29 cellular contexts compared by ENCODE assay signal in the genomic region with DNA sequence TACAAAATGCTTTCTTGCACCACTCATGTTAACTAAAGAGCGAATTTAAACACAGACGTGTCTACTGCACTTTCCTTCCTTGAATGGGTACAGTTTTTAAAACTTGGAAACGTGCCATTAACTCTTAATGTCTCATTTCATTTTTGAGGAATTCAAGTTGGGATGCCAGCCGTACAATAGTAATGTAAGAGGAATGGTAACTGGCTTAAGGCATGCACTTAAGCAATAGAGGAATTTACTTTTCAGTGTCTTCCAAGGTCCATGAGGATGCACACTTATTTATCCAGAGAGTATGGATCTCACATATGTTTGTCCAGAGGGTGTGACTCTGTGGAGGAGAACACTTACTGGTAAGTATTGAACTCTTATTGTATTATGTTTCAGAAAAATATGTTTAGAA. TPM values are rescaled to one million over a fixed set of nuclear protein-coding genes. Genes with fewer than 3 reads are reported as not detected.
DNase-seq lines count a peak whose midpoint lies in the region; ATAC-seq and TF ChIP-seq lines count a peak whose summit lies in the region.
"Had no signal": no experiment of that assay in that cellular context is flagged by ENCODE, and none has a peak within 500 bp of the region (broad histone marks: within the 10 kb centered on the region; RNA-seq: fewer than 3 reads in every experiment).

No MANE protein-coding gene starts in this region.

- H3K36me3 Mint-ChIP-seq in activated CD8-positive, alpha-beta T cell treated with anti-CD3 and anti-CD28 coated beads, Interleukin-2, amount 10 ng/mL, durations not matched to agents 7 days and 5 days (ENCODE audit: low read depth), result no peaks in the 10 kb centered on the region
- H3K36me3 Mint-ChIP-seq: activated naive CD4-positive, alpha-beta T cell treated with anti-CD3 and anti-CD28 coated beads, Interleukin-2, amount 50 U/mL, for 72 hours; CD4-positive, alpha-beta memory T cell; WTC11 had no signal

- TF ChIP-seq CTCF in AG04449 (IDR thresholded peaks at IDR 0.05; ENCODE audit: insufficient read depth, low read length, missing control alignments) (no peak), right lobe of liver (IDR thresholded peaks at IDR 0.05) (no peak)

- peaks cover 17% of the 10 kb centered on the region for H3K9me3 ChIP-seq in adipocyte (ENCODE audit: control insufficient read depth, low read length)
- H3K9me3 ChIP-seq in right lobe of liver, result no peaks in the 10 kb centered on the region
- H3K9me3 ChIP-seq: vagina had no signal

- H3K36me3 ChIP-seq in adipocyte (ENCODE audit: control insufficient read depth, insufficient read depth, low read length, severe bottlenecking) (no peaks in the 10 kb centered on the region), right lobe of liver (no peaks in the 10 kb centered on the region)
- H3K36me3 ChIP-seq: thoracic aorta, vagina had no signal

- H3K4me3 Mint-ChIP-seq in activated CD8-positive, alpha-beta T cell treated with anti-CD3 and anti-CD28 coated beads, Interleukin-2, amount 10 ng/mL, durations not matched to agents 7 days and 5 days, result no peak overlapping the region
- H3K4me3 Mint-ChIP-seq: activated T-helper 17 cell treated with anti-CD3 and anti-CD28 coated beads, Interleukin-2, amount 50 U/mL, for 72 hours; CD4-positive, alpha-beta memory T cell; H9; neural crest cell; WTC11 had no signal

- TF ChIP-seq POLR2A in right lobe of liver (IDR thresholded peaks at IDR 0.05), result no peak

- CTCF ChIA-PET in AG04449 (lab: Yijun Ruan, JAX), result no interaction called here
- CTCF ChIA-PET in activated CD8-positive, alpha-beta T cell treated with anti-CD3 and anti-CD28 coated beads, Interleukin-2, amount 10 ng/mL, durations not matched to agents 7 days and 5 days (lab: Charles Lee), result no interaction called here

- peak overlapping the region; percentile 2 for H3K9ac ChIP-seq in adipocyte (ENCODE audit: low read length)

- no peak overlapping the region for H3K4me3 ChIP-seq in AG04449 (ENCODE audit: low read depth, low read length)
- H3K4me3 ChIP-seq in adipocyte (ENCODE audit: low read length), result peak overlapping the region; percentile 42
- H3K4me3 ChIP-seq in right lobe of liver, result no peak overlapping the region
- H3K4me3 ChIP-seq: lung, thoracic aorta, vagina had no signal

- 52% methylated on average over 4 of the region's 4 CpGs for WGBS in right lobe of liver (ENCODE audit: insufficient coverage, low coverage, low lambda C conversion rate, missing lambda C conversion rate)

- ATAC-seq in activated CD8-positive, alpha-beta T cell treated with anti-CD3 and anti-CD28 coated beads, Interleukin-2, amount 10 ng/mL, durations not matched to agents 7 days and 5 days, result no peak
- ATAC-seq in right lobe of liver, result no peak
- no peak for ATAC-seq in HG03460 (IDR thresholded peaks at IDR 0.05; ENCODE audit: unreplicated experiment)
- ATAC-seq: activated naive CD4-positive, alpha-beta T cell treated with anti-CD3 and anti-CD28 coated beads, Interleukin-2, amount 50 U/mL, for 72 hours; activated T-helper 17 cell treated with anti-CD3 and anti-CD28 coated beads, Interleukin-2, amount 50 U/mL, for 72 hours; sciatic nerve; WTC11 had no signal

- H3K9me3 Mint-ChIP-seq in activated CD8-positive, alpha-beta T cell treated with anti-CD3 and anti-CD28 coated beads, Interleukin-2, amount 10 ng/mL, durations not matched to agents 7 days and 5 days (ENCODE audit: insufficient read depth), result peaks cover 2% of the 10 kb centered on the region
- H3K9me3 Mint-ChIP-seq: activated naive CD4-positive, alpha-beta T cell treated with anti-CD3 and anti-CD28 coated beads, Interleukin-2, amount 50 U/mL, for 72 hours; activated T-helper 17 cell treated with anti-CD3 and anti-CD28 coated beads, Interleukin-2, amount 50 U/mL, for 72 hours; H9; WTC11 had no signal

- peaks cover 12% of the 10 kb centered on the region for H3K27me3 Mint-ChIP-seq in activated CD8-positive, alpha-beta T cell treated with anti-CD3 and anti-CD28 coated beads, Interleukin-2, amount 10 ng/mL, durations not matched to agents 7 days and 5 days (ENCODE audit: low read depth)

- POLR2A ChIA-PET in AG04449 (lab: Yijun Ruan, JAX), result no interaction called here
- POLR2A ChIA-PET in activated CD8-positive, alpha-beta T cell treated with anti-CD3 and anti-CD28 coated beads, Interleukin-2, amount 10 ng/mL, durations not matched to agents 7 days and 5 days (lab: Charles Lee), result no interaction called here

- no peaks in the 10 kb centered on the region for H3K4me1 Mint-ChIP-seq in activated CD8-positive, alpha-beta T cell treated with anti-CD3 and anti-CD28 coated beads, Interleukin-2, amount 10 ng/mL, durations not matched to agents 7 days and 5 days (ENCODE audit: low read depth)
- H3K4me1 Mint-ChIP-seq: CD4-positive, alpha-beta memory T cell; H9; neural crest cell; WTC11 had no signal

- DNase-seq in AG04449 (ENCODE audit: low read depth, low spot score) (peak; percentile 70), GM03348 (ENCODE audit: low spot score) (peak; percentile 30), adipocyte (ENCODE audit: low read depth) (peak; percentile 85), fibroblast of peridontal ligament (ENCODE audit: extremely low read depth) (peak; percentile 72), NCI-H345 (lab: John Stamatoyannopoulos, UW) (no peak), right lobe of liver (no peak)
- DNase-seq in activated CD8-positive, alpha-beta T cell treated with anti-CD3 and anti-CD28 coated beads, Interleukin-2, amount 10 ng/mL, durations not matched to agents 7 days and 5 days, result no peak
- DNase-seq: activated CD4-positive, alpha-beta T cell treated with anti-CD3 and anti-CD28 coated beads, Interleukin-2, amount 50 U/mL, for 1 hour; activated CD8-positive, alpha-beta memory T cell treated with anti-CD3 and anti-CD28 coated beads, Interleukin-2, amount 50 U/mL, for 48 hours; AML-193; CD4-positive, alpha-beta memory T cell; effector CD4-positive, alpha-beta T cell; erythroblast; glutamatergic neuron; H9; kidney; NCI-H1105; NCI-H1930; posterior cingulate gyrus; stimulated activated naive CD4-positive, alpha-beta T cell treated with Interleukin-2 at 50 U/mL for 16 hours had no signal

- H3K27ac ChIP-seq in right lobe of liver, result no peak overlapping the region
- H3K27ac ChIP-seq: thoracic aorta, vagina had no signal

- H3K27me3 ChIP-seq in adipocyte (replicated peaks; ENCODE audit: control insufficient read depth, insufficient read depth, low read length) (no peaks in the 10 kb centered on the region), right lobe of liver (no peaks in the 10 kb centered on the region)
- H3K27me3 ChIP-seq: vagina had no signal

- no peak overlapping the region for H3K27ac Mint-ChIP-seq in activated CD8-positive, alpha-beta T cell treated with anti-CD3 and anti-CD28 coated beads, Interleukin-2, amount 10 ng/mL, durations not matched to agents 7 days and 5 days
- H3K27ac Mint-ChIP-seq: activated naive CD4-positive, alpha-beta T cell treated with anti-CD3 and anti-CD28 coated beads, Interleukin-2, amount 50 U/mL, for 72 hours; activated T-helper 17 cell treated with anti-CD3 and anti-CD28 coated beads, Interleukin-2, amount 50 U/mL, for 72 hours; CD4-positive, alpha-beta memory T cell; H9; WTC11 had no signal

- H3K4me1 ChIP-seq in adipocyte (ENCODE audit: control insufficient read depth, insufficient read depth, low read length), result peaks cover 20% of the 10 kb centered on the region
- no peaks in the 10 kb centered on the region for H3K4me1 ChIP-seq in right lobe of liver
- H3K4me1 ChIP-seq: vagina had no signal

- intact Hi-C loops in right lobe of liver (cut with DNase I), result no loop called here

RNA-seq across cellular contexts. Expression of a gene that starts 52.9 kb away (rescaled TPM):
- under 1 TPM; 0.16 to 0.26 TPM for total RNA-seq in activated CD8-positive, alpha-beta T cell treated with anti-CD3 and anti-CD28 coated beads, Interleukin-2, amount 10 ng/mL, durations not matched to agents 7 days and 5 days
- total RNA-seq in right lobe of liver, result 1 to 10 TPM in 3 of 6 experiments, under 1 TPM in 3; 0.26 to 4.1 (median 1.2) TPM

Comparison
In these comparisons a context has a peak if more than half of its experiments do, and no peak if none do; other contexts are left out.
1. DNase-seq: peak in AG04449 (single experiment), GM03348 (single experiment), adipocyte (single experiment) and fibroblast of peridontal ligament (single experiment); none in NCI-H345 (single experiment), activated CD8-positive, alpha-beta T cell treated with anti-CD3 and anti-CD28 coated beads, Interleukin-2, amount 10 ng/mL, durations not matched to agents 7 days and 5 days (single experiment) and right lobe of liver (0 of 3).